In the genomic region with DNA sequence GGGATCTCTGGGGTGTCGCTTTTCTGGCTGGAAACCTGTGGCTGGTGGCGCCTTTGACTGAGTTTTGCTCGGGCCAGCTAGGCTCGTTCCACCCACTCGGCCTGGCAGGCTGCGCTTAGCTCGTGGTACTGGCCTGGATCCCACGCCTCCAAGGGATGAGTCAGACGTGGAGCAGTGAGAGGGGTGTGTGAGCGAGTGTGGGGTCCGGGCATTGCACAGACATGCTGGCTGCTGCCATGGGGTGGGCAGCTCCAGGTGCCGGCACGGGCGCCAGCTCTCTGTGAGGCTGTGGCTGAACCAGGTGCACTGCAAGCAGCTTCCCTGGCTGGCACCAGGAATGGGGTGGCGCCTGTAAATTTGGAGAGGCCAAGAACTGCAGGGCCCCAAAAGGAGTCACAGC, we compare ENCODE assay signal across 14 cellular contexts.
DNase-seq lines count a peak whose midpoint lies in the region; ATAC-seq and TF ChIP-seq lines count a peak whose summit lies in the region.
"Had no signal": no experiment of that assay in that cellular context is flagged by ENCODE, and none has a peak within 500 bp of the region (broad histone marks: within the 10 kb centered on the region; RNA-seq: fewer than 3 reads in every experiment).

No MANE protein-coding gene starts in this region.

- no peak overlapping the region for H3K9ac ChIP-seq in endodermal cell (ENCODE audit: extremely low read depth, low read length, poor library complexity, severe bottlenecking)

- peaks cover 6% of the 10 kb centered on the region for H3K9me3 Mint-ChIP-seq in endodermal cell

- WGBS in endodermal cell (ENCODE audit: insufficient coverage in 1 of 2, insufficient read length in 1 of 2), 2 experiments = 92 to 96% methylated on average over 14 to 15 of the region's 15 CpGs
- 59% methylated on average over 14 of the region's 15 CpGs for WGBS in esophagus muscularis mucosa

- H3K27ac ChIP-seq in endodermal cell (ENCODE audit: low read depth, low read length) (no peak overlapping the region), osteoblast (ENCODE audit: low read depth, low read length) (peak overlapping the region; percentile 39), esophagus muscularis mucosa (replicated peaks in 1 of 4) (no peak overlapping the region), vagina (no peak overlapping the region)
- H3K27ac ChIP-seq: lower lobe of right lung, tibial nerve had no signal

- TF ChIP-seq CTCF in endodermal cell (conservative IDR thresholded peaks at IDR 0.05) (no peak), osteoblast (IDR thresholded peaks at IDR 0.05; ENCODE audit: extremely low read depth, low read depth, low read length) (no peak), esophagus muscularis mucosa (IDR thresholded peaks at IDR 0.05) (no peak), vagina (IDR thresholded peaks at IDR 0.05) (no peak)

- no peaks in the 10 kb centered on the region for H3K36me3 Mint-ChIP-seq in endodermal cell (ENCODE audit: low read depth)
- H3K36me3 Mint-ChIP-seq: CD8-positive, alpha-beta memory T cell had no signal

- no peaks in the 10 kb centered on the region for H4K20me1 ChIP-seq in osteoblast (ENCODE audit: insufficient read depth, low read length)

- peaks cover 2% of the 10 kb centered on the region for H3K4me1 ChIP-seq in endodermal cell (ENCODE audit: control insufficient read depth, insufficient read depth, low read length)
- H3K4me1 ChIP-seq in osteoblast (ENCODE audit: insufficient read depth, low read length) = peaks cover 12% of the 10 kb centered on the region
- peaks cover 0 to 10% (median 2%) of the 10 kb centered on the region in 4 donors for H3K4me1 ChIP-seq in esophagus muscularis mucosa
- H3K4me1 ChIP-seq in vagina = peaks cover 10% of the 10 kb centered on the region
- H3K4me1 ChIP-seq: lower lobe of right lung, tibial nerve had no signal

- no peak overlapping the region for H3K4me3 Mint-ChIP-seq in endodermal cell
- H3K4me3 Mint-ChIP-seq: CD8-positive, alpha-beta memory T cell had no signal

- ATAC-seq in GM21723 (IDR thresholded peaks at IDR 0.05; ENCODE audit: unreplicated experiment) = no peak
- ATAC-seq in HG03095 (IDR thresholded peaks at IDR 0.05; ENCODE audit: unreplicated experiment) = no peak

- intact Hi-C loops in esophagus muscularis mucosa (cut with DNase I) (no loop called here), vagina (cut with DNase I) (no loop called here)

- DNase-seq in AG20443 (ENCODE audit: low spot score) (peak; percentile 24), LHCN-M2 (ENCODE audit: low read depth) (peak; percentile 55), endodermal cell (peak; percentile 54), osteoblast (ENCODE audit: insufficient read length, low spot score, missing footprints) (peak; percentile 95), esophagus muscularis mucosa (ENCODE audit: extremely low spot score) (no peak), vagina (ENCODE audit: extremely low spot score in 2 of 2) (no peak)
- DNase-seq: CD8-positive, alpha-beta memory T cell; foreskin melanocyte; HCEC 1CT; KBM-7; lower lobe of right lung had no signal

- no peak for TF ChIP-seq EP300 in esophagus muscularis mucosa (IDR thresholded peaks at IDR 0.05)

- H3K27me3 ChIP-seq in endodermal cell (ENCODE audit: control insufficient read depth, insufficient read depth, low read length, poor library complexity, severe bottlenecking) = no peaks in the 10 kb centered on the region
- H3K27me3 ChIP-seq in osteoblast (ENCODE audit: insufficient read depth, low read length) = no peaks in the 10 kb centered on the region
- peaks cover 0 to 11% (median 0%) of the 10 kb centered on the region in 4 donors for H3K27me3 ChIP-seq in esophagus muscularis mucosa
- no peaks in the 10 kb centered on the region for H3K27me3 ChIP-seq in vagina

- H3K27ac Mint-ChIP-seq in endodermal cell = no peak overlapping the region

- H3K36me3 ChIP-seq in endodermal cell (ENCODE audit: control insufficient read depth, insufficient read depth, low read length) (no peaks in the 10 kb centered on the region), osteoblast (ENCODE audit: insufficient read depth, low read length) (no peaks in the 10 kb centered on the region), esophagus muscularis mucosa (no peaks in the 10 kb centered on the region), vagina (no peaks in the 10 kb centered on the region)
- H3K36me3 ChIP-seq: lower lobe of right lung, tibial nerve had no signal

- peak overlapping the region; percentile 57 for H3K4me2 ChIP-seq in osteoblast (ENCODE audit: insufficient read depth, low read length)

- no peaks in the 10 kb centered on the region for H3K79me2 ChIP-seq in osteoblast (ENCODE audit: insufficient read depth, low read length)

- H3K27me3 Mint-ChIP-seq in endodermal cell (ENCODE audit: insufficient read depth) = no peaks in the 10 kb centered on the region

- peaks cover 14% of the 10 kb centered on the region for H3K4me1 Mint-ChIP-seq in endodermal cell
- H3K4me1 Mint-ChIP-seq: CD8-positive, alpha-beta memory T cell had no signal

- TF ChIP-seq POLR2A in esophagus muscularis mucosa (IDR thresholded peaks at IDR 0.05; ENCODE audit: low read depth) = no peak
- TF ChIP-seq POLR2A in vagina (IDR thresholded peaks at IDR 0.05) = no peak

- H3K9me3 ChIP-seq in endodermal cell (ENCODE audit: control insufficient read depth, low read length) (peaks cover 5% of the 10 kb centered on the region), osteoblast (ENCODE audit: low read depth, low read length) (no peaks in the 10 kb centered on the region), esophagus muscularis mucosa (no peaks in the 10 kb centered on the region), vagina (no peaks in the 10 kb centered on the region)
- H3K9me3 ChIP-seq: lower lobe of right lung had no signal

- peak overlapping the region; percentile 49 for H2AFZ ChIP-seq in osteoblast (ENCODE audit: low read length)

- no peak overlapping the region for H3K4me3 ChIP-seq in endodermal cell (ENCODE audit: low read length)
- H3K4me3 ChIP-seq in osteoblast (ENCODE audit: insufficient read depth, low read length) = no peak overlapping the region
- H3K4me3 ChIP-seq in esophagus muscularis mucosa = no peak overlapping the region
- no peak overlapping the region for H3K4me3 ChIP-seq in vagina
- H3K4me3 ChIP-seq: lower lobe of right lung, tibial nerve had no signal

Comparison
In these comparisons a context has a peak if more than half of its experiments do, and no peak if none do; other contexts are left out.
1. DNase-seq: peak in AG20443 (single experiment), LHCN-M2 (single experiment), endodermal cell (single experiment) and osteoblast (single experiment); none in esophagus muscularis mucosa (single experiment) and vagina (0 of 2).